Comparison of ENCODE assay signal across 1 cellular context in genomic region chr1:65469889-65470340, GRCh38.
TF ChIP-seq lines count a peak whose summit lies in the region.

No MANE protein-coding gene starts in this region.

TF ChIP-seq in K562, 482 proteins besides CTCF, POLR2A, EP300 and RAD21 (continues in another document):
- TF ChIP-seq MAFF (IDR thresholded peaks at IDR 0.05; ENCODE audit: low read length) (no peak), SNIP1 (IDR thresholded peaks at IDR 0.05; ENCODE audit: low read depth) (no peak), ZNF174 (CRISPR knock-in tag; IDR thresholded peaks at IDR 0.05) (no peak), SREBF1 (IDR thresholded peaks at IDR 0.05; ENCODE audit: borderline replicate concordance, low read depth, low read length) (no peak), NCOA6 (IDR thresholded peaks at IDR 0.05) (no peak), ARID1B (IDR thresholded peaks at IDR 0.05) (no peak), XRCC4 (IDR thresholded peaks at IDR 0.05; ENCODE audit: extremely low read depth, insufficient read depth, insufficient read length) (no peak), BHLHE40 (IDR thresholded peaks at IDR 0.05; ENCODE audit: low read length) (no peak), KAT7 (CRISPR knock-in tag; IDR thresholded peaks at IDR 0.05; ENCODE audit: borderline replicate concordance) (no peak), FOXM1 (IDR thresholded peaks at IDR 0.05; ENCODE audit: low read depth) (no peak), FOXM1 (CRISPR knock-in tag; IDR thresholded peaks at IDR 0.05; ENCODE audit: low read depth) (no peak), MGA (IDR thresholded peaks at IDR 0.05) (peak; percentile 63), HEY1 (CRISPR knock-in tag; IDR thresholded peaks at IDR 0.05; ENCODE audit: borderline replicate concordance) (no peak), RBM34 (IDR thresholded peaks at IDR 0.05; ENCODE audit: borderline replicate concordance, insufficient read depth, low read length) (no peak), YY1 (IDR thresholded peaks at IDR 0.05; ENCODE audit: borderline replicate concordance in 1 of 3, control insufficient read depth in 1 of 3, extremely low read depth in 1 of 3, insufficient read depth in 3 of 3, insufficient read length in 1 of 3, insufficient replicate concordance in 2 of 3, low read depth in 1 of 3, low read length in 2 of 3) (peak in 1 of 3 experiments; percentile 22), SLC30A9 (CRISPR knock-in tag; IDR thresholded peaks at IDR 0.05) (no peak), GMEB1 (CRISPR knock-in tag; IDR thresholded peaks at IDR 0.05) (no peak), CBFB (CRISPR knock-in tag; IDR thresholded peaks at IDR 0.05) (no peak), ZNF407 (IDR thresholded peaks at IDR 0.05; ENCODE audit: low read depth) (no peak), ZBTB8A (IDR thresholded peaks at IDR 0.05; ENCODE audit: partially characterized antibody) (no peak), MEF2D (tag; conservative IDR thresholded peaks at IDR 0.05; ENCODE audit: low read depth) (no peak), MAZ (CRISPR knock-in tag; conservative IDR thresholded peaks at IDR 0.05 in 1 of 2, IDR thresholded peaks at IDR 0.05 in 1 of 2) (0 out of 4 replicates have a peak, but pooled peaks of 1 of the 2 experiments have one; percentile 7), GTF2A2 (tag; IDR thresholded peaks at IDR 0.05) (no peak), L3MBTL2 (IDR thresholded peaks at IDR 0.05) (peak; percentile 47; the same call in 1 of the 2 replicates)
- TF ChIP-seq, protein P1, sequence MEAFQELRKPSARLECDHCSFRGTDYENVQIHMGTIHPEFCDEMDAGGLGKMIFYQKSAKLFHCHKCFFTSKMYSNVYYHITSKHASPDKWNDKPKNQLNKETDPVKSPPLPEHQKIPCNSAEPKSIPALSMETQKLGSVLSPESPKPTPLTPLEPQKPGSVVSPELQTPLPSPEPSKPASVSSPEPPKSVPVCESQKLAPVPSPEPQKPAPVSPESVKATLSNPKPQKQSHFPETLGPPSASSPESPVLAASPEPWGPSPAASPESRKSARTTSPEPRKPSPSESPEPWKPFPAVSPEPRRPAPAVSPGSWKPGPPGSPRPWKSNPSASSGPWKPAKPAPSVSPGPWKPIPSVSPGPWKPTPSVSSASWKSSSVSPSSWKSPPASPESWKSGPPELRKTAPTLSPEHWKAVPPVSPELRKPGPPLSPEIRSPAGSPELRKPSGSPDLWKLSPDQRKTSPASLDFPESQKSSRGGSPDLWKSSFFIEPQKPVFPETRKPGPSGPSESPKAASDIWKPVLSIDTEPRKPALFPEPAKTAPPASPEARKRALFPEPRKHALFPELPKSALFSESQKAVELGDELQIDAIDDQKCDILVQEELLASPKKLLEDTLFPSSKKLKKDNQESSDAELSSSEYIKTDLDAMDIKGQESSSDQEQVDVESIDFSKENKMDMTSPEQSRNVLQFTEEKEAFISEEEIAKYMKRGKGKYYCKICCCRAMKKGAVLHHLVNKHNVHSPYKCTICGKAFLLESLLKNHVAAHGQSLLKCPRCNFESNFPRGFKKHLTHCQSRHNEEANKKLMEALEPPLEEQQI (IDR thresholded peaks at IDR 0.05) = no peak
- TF ChIP-seq, protein P2, sequence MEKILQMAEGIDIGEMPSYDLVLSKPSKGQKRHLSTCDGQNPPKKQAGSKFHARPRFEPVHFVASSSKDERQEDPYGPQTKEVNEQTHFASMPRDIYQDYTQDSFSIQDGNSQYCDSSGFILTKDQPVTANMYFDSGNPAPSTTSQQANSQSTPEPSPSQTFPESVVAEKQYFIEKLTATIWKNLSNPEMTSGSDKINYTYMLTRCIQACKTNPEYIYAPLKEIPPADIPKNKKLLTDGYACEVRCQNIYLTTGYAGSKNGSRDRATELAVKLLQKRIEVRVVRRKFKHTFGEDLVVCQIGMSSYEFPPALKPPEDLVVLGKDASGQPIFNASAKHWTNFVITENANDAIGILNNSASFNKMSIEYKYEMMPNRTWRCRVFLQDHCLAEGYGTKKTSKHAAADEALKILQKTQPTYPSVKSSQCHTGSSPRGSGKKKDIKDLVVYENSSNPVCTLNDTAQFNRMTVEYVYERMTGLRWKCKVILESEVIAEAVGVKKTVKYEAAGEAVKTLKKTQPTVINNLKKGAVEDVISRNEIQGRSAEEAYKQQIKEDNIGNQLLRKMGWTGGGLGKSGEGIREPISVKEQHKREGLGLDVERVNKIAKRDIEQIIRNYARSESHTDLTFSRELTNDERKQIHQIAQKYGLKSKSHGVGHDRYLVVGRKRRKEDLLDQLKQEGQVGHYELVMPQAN (IDR thresholded peaks at IDR 0.05; ENCODE audit: borderline replicate concordance) = no peak
- TF ChIP-seq, protein P3, sequence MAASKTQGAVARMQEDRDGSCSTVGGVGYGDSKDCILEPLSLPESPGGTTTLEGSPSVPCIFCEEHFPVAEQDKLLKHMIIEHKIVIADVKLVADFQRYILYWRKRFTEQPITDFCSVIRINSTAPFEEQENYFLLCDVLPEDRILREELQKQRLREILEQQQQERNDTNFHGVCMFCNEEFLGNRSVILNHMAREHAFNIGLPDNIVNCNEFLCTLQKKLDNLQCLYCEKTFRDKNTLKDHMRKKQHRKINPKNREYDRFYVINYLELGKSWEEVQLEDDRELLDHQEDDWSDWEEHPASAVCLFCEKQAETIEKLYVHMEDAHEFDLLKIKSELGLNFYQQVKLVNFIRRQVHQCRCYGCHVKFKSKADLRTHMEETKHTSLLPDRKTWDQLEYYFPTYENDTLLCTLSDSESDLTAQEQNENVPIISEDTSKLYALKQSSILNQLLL (CRISPR knock-in tag; IDR thresholded peaks at IDR 0.05; ENCODE audit: borderline replicate concordance) = no peak
